15 cellular contexts compared by ENCODE assay signal in the genomic region with DNA sequence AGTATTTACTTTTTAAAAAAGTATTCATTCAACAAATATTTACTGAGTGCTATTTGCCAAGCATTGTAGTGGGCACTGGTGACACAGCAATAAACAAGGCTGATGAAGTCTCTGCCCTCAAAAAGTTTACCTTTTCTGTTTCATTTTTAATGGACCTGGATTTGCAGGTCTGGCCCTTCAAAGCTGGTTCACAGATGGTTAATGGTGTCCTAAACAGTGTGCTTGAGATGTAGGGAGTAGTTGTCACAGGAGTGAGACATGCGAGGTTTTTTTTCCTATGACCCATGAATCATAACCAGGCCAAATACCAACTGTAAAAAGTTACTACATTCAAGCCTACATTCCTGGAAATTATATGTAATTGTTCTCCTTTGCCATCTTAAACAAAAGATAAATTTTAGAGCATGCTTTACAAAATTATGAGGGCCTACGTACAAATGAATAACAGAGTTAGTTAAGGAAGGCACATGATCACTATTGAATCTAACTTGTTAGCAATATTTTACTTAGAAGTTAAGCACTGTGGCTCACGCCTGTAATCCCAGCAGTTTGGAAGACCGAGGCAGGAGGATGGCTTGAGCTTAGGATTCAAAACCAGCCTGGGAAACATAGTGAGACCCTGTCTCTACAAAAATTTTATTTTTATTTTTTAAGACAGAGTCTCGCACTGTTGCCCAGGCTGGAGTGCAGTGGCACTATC.
DNase-seq lines count a peak whose midpoint lies in the region; ATAC-seq, FAIRE-seq and TF ChIP-seq lines count a peak whose summit lies in the region.
"Had no signal": no experiment of that assay in that cellular context is flagged by ENCODE, and none has a peak within 500 bp of the region (broad histone marks: within the 10 kb centered on the region; RNA-seq: fewer than 3 reads in every experiment).

No MANE protein-coding gene starts in this region.

- peaks cover 0 to 7% (median 0%) of the 10 kb centered on the region in 4 donors for H3K9me3 ChIP-seq in stomach

- intact Hi-C loops in stomach (cut with DNase I; ENCODE audit: low total_unique reads): no loop called here

- TF ChIP-seq CTCF in stomach (IDR thresholded peaks at IDR 0.05): no peak

- no peak overlapping the region for H3K27ac Mint-ChIP-seq in stimulated activated naive B cell treated with anti-CD40 and anti-IgM and Interleukin-4, amounts not matched to agents 10 μg/mL and 1 μg/mL and 100 μg/mL, for 72 hours
- H3K27ac Mint-ChIP-seq: activated naive CD4-positive, alpha-beta T cell treated with anti-CD3 and anti-CD28 coated beads, Interleukin-2, amount 50 U/mL, for 24 hours; T-helper 1 cell treated with Interleukin-12 subunit alpha and Interleukin-12 subunit beta and Interleukin-4 antibody, amounts not matched to agents 30 μg/mL and 1 μg/mL, for 36 hours had no signal

- peak; percentile 26 for DNase-seq in A172 (ENCODE audit: low spot score)
- peak; percentile 21 for DNase-seq in H54 (ENCODE audit: insufficient read length, low spot score)
- DNase-seq in amniotic stem cell (lab: John Stamatoyannopoulos, UW): peak; percentile 18
- peak; percentile 79 for DNase-seq in iris pigment epithelial cell (ENCODE audit: low read depth)
- DNase-seq in NCI-H526 (lab: John Stamatoyannopoulos, UW): no peak
- no peak for DNase-seq in stimulated activated naive B cell treated with anti-CD40 and anti-IgM and Interleukin-4, amounts not matched to agents 10 μg/mL and 1 μg/mL and 100 μg/mL, for 72 hours
- DNase-seq in stomach: no peak
- DNase-seq: activated CD4-positive, alpha-beta T cell treated with anti-CD3 and anti-CD28 coated beads, Interleukin-2, amount 50 U/mL, for 48 hours; NCI-H82; stimulated activated naive CD4-positive, alpha-beta T cell treated with Interleukin-2 at 50 U/mL for 16 hours had no signal

- no peak overlapping the region for H3K27ac ChIP-seq in stomach
- H3K27ac ChIP-seq: BLaER1 had no signal

- ATAC-seq in stimulated activated naive B cell treated with anti-CD40 and anti-IgM and Interleukin-4, amounts not matched to agents 10 μg/mL and 1 μg/mL and 100 μg/mL, for 72 hours (replicated peaks): no peak
- ATAC-seq in GM21717 (IDR thresholded peaks at IDR 0.05; ENCODE audit: unreplicated experiment): no peak

- peaks cover 17 to 28% of the 10 kb centered on the region in 2 donors for H3K36me3 Mint-ChIP-seq in stimulated activated naive B cell treated with anti-CD40 and anti-IgM and Interleukin-4, amounts not matched to agents 10 μg/mL and 1 μg/mL and 100 μg/mL, for 72 hours

- no peaks in the 10 kb centered on the region for H3K27me3 ChIP-seq in stomach
- H3K27me3 ChIP-seq: BLaER1 had no signal

- no peak overlapping the region for H3K4me3 ChIP-seq in stomach
- H3K4me3 ChIP-seq: BLaER1 had no signal

- H3K9me3 Mint-ChIP-seq in stimulated activated naive B cell treated with anti-CD40 and anti-IgM and Interleukin-4, amounts not matched to agents 10 μg/mL and 1 μg/mL and 100 μg/mL, for 72 hours: peaks cover 7 to 9% of the 10 kb centered on the region in 2 donors

- H3K4me3 Mint-ChIP-seq in stimulated activated naive B cell treated with anti-CD40 and anti-IgM and Interleukin-4, amounts not matched to agents 10 μg/mL and 1 μg/mL and 100 μg/mL, for 72 hours: no peak overlapping the region
- H3K4me3 Mint-ChIP-seq: activated naive CD4-positive, alpha-beta T cell treated with anti-CD3 and anti-CD28 coated beads, Interleukin-2, amount 50 U/mL, for 24 hours; T-helper 1 cell treated with Interleukin-12 subunit alpha and Interleukin-12 subunit beta and Interleukin-4 antibody, amounts not matched to agents 30 μg/mL and 1 μg/mL, for 36 hours had no signal

- H3K4me1 Mint-ChIP-seq in stimulated activated naive B cell treated with anti-CD40 and anti-IgM and Interleukin-4, amounts not matched to agents 10 μg/mL and 1 μg/mL and 100 μg/mL, for 72 hours: no peaks in the 10 kb centered on the region
- H3K4me1 Mint-ChIP-seq: activated naive CD4-positive, alpha-beta T cell treated with anti-CD3 and anti-CD28 coated beads, Interleukin-2, amount 50 U/mL, for 24 hours had no signal

- H3K36me3 ChIP-seq in stomach: peaks cover 0 to 17% (median 2%) of the 10 kb centered on the region in 4 donors

- no peaks in the 10 kb centered on the region for H3K27me3 Mint-ChIP-seq in stimulated activated naive B cell treated with anti-CD40 and anti-IgM and Interleukin-4, amounts not matched to agents 10 μg/mL and 1 μg/mL and 100 μg/mL, for 72 hours
- H3K27me3 Mint-ChIP-seq: activated naive CD4-positive, alpha-beta T cell treated with anti-CD3 and anti-CD28 coated beads, Interleukin-2, amount 50 U/mL, for 24 hours had no signal

- TF ChIP-seq POLR2A in H54 (IDR thresholded peaks at IDR 0.05; ENCODE audit: low read depth, low read length) (no peak), stomach (IDR thresholded peaks at IDR 0.05) (no peak)

- WGBS in stomach, 5 donors: 69 to 76% (median 75%) methylated on average over 5 of the region's 5 CpGs

- peak; percentile 97 for FAIRE-seq in H54 (lab: Jason Lieb, UNC)
- FAIRE-seq: islet of Langerhans had no signal

- H3K4me1 ChIP-seq in stomach: peaks cover 0 to 11% (median 5%) of the 10 kb centered on the region in 4 donors
- H3K4me1 ChIP-seq: BLaER1 had no signal

- no peak for TF ChIP-seq EP300 in stomach (IDR thresholded peaks at IDR 0.05)

Comparison
In these comparisons a context has a peak if more than half of its experiments do, and no peak if none do; other contexts are left out.
1. DNase-seq: peak in A172 (single experiment), H54 (single experiment), amniotic stem cell (single experiment) and iris pigment epithelial cell (single experiment); none in NCI-H526 (0 of 2), stimulated activated naive B cell treated with anti-CD40 and anti-IgM and Interleukin-4, amounts not matched to agents 10 μg/mL and 1 μg/mL and 100 μg/mL, for 72 hours (single experiment) and stomach (single experiment).